ENCODE assay signal across 8 cellular contexts in genomic region chr10:77877461-77878344, GRCh38.
DNase-seq lines count a peak whose midpoint lies in the region; ATAC-seq and TF ChIP-seq lines count a peak whose summit lies in the region.

No MANE protein-coding gene starts in this region.

- ATAC-seq in GM21825 (IDR thresholded peaks at IDR 0.05; ENCODE audit: unreplicated experiment) (peak; percentile 49), GM18870 (IDR thresholded peaks at IDR 0.05; ENCODE audit: unreplicated experiment) (no peak)

- DNase-seq in NCI-H2196 (lab: John Stamatoyannopoulos, UW; ENCODE audit: unreplicated experiment) (peak; percentile 65), astrocyte of the spinal cord (ENCODE audit: low read depth, low spot score) (peak; percentile 76), islet precursor cell (peak; percentile 93), NCI-H526 (lab: John Stamatoyannopoulos, UW) (no peak)
- peak; percentile 19 to 30 for DNase-seq in stimulated activated CD8-positive, alpha-beta memory T cell treated with anti-CD3 and anti-CD28 coated beads, Interleukin-7, amount 100 ng/mL, for 1 hour (ENCODE audit: low read depth in 2 of 2)

- no peaks in the 10 kb centered on the region for H3K36me3 ChIP-seq in ES-I3 (ENCODE audit: insufficient read depth, low read length)

- H3K9me3 ChIP-seq in ES-I3 (ENCODE audit: control insufficient read depth, insufficient read depth, low read length), result no peaks in the 10 kb centered on the region

- H3K4me3 ChIP-seq in astrocyte of the spinal cord (ENCODE audit: low read depth, low read length), result no peak overlapping the region

- 0 out of 2 replicates have a peak overlapping the region, but pooled peaks have one; percentile 2 for H3K9ac ChIP-seq in ES-I3 (ENCODE audit: low read depth, low read length)

- TF ChIP-seq CTCF in astrocyte of the spinal cord (IDR thresholded peaks at IDR 0.05; ENCODE audit: low read depth, low read length), result peak; percentile 5

- in situ Hi-C loops in astrocyte of the spinal cord (cut with HindIII; ENCODE audit: low sequenced_read_pairs), result no loop called here

- H3K4me1 ChIP-seq in ES-I3 (ENCODE audit: insufficient read depth, low read length), result peaks cover 32% of the 10 kb centered on the region

Comparison
In these comparisons a context has a peak if more than half of its experiments do, and no peak if none do; other contexts are left out.
1. DNase-seq: peak in NCI-H2196 (single experiment), astrocyte of the spinal cord (single experiment), islet precursor cell (single experiment) and stimulated activated CD8-positive, alpha-beta memory T cell treated with anti-CD3 and anti-CD28 coated beads, Interleukin-7, amount 100 ng/mL, for 1 hour (2 of 2); none in NCI-H526 (0 of 2).